In the genomic region with DNA sequence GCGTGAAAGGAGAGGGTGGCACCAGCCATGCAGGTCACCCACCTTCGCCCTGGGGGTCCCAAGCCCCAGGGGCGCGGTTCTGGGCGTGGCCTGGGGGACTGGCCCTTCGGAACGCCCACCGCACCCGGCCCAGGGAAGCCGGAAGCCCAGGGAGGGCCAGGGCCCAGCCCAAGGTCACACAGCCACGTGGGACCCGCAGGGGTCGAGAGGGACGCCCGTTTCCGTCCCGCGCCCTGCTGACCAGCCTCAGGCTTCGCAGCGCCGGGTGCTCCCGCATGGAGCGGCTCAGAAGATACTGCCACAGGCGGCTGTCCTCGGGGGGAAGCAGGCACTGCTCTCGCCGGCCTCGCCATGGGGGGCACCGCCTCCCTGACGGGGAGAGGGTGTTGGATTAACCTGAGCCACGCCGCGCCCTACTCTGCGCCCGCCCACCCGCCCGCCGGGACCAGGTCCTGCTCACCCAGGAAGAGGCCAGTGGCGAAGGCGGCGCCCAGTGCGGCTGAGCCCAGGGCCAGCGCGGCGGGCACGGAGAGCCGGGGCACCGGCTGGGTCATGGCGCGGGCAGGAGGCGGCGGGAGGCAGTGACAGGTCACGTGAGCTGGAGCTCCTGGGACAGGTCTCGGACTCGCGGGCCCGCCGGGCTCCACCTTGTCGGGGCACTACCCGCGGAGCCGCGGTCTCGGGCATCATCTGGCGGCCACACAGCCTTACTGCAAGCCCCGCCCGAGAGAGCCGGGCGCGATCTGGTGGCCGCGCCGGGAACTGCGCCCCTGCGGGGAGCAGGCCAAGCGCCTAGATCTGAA, we compare ENCODE assay signal across 1 cellular context.
A peak's percentile ranks its signal among the peaks of the same experiment; 100 is the strongest.
TF ChIP-seq lines count a peak whose summit lies in the region.

COMTD1 (minus strand) TSS at position 583 of the 803 bp plus-strand sequence; CDS start at position 554, 29 bp downstream.

TF ChIP-seq in HEK293, 187 proteins besides CTCF, POLR2A, EP300 and RAD21 (continued from another document):
- TF ChIP-seq, protein P1, sequence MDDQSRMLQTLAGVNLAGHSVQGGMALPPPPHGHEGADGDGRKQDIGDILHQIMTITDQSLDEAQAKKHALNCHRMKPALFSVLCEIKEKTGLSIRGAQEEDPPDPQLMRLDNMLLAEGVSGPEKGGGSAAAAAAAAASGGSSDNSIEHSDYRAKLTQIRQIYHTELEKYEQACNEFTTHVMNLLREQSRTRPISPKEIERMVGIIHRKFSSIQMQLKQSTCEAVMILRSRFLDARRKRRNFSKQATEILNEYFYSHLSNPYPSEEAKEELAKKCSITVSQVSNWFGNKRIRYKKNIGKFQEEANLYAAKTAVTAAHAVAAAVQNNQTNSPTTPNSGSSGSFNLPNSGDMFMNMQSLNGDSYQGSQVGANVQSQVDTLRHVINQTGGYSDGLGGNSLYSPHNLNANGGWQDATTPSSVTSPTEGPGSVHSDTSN (CRISPR knock-in tag; IDR thresholded peaks at IDR 0.05), result peak; percentile 1; the same call in 1 of the 2 replicates
- TF ChIP-seq GLIS2 (tag by site-specific recombination; IDR thresholded peaks at IDR 0.05), result peak; percentile 99
- no peak for TF ChIP-seq ZNF311 (tag by site-specific recombination; IDR thresholded peaks at IDR 0.05; ENCODE audit: borderline replicate concordance)
- TF ChIP-seq, protein P2, sequence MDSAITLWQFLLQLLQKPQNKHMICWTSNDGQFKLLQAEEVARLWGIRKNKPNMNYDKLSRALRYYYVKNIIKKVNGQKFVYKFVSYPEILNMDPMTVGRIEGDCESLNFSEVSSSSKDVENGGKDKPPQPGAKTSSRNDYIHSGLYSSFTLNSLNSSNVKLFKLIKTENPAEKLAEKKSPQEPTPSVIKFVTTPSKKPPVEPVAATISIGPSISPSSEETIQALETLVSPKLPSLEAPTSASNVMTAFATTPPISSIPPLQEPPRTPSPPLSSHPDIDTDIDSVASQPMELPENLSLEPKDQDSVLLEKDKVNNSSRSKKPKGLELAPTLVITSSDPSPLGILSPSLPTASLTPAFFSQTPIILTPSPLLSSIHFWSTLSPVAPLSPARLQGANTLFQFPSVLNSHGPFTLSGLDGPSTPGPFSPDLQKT (IDR thresholded peaks at IDR 0.05; ENCODE audit: borderline replicate concordance, low read depth, low read length), result no peak
- no peak for TF ChIP-seq ZNF792 (tag by site-specific recombination; IDR thresholded peaks at IDR 0.05)
- TF ChIP-seq, protein P3, sequence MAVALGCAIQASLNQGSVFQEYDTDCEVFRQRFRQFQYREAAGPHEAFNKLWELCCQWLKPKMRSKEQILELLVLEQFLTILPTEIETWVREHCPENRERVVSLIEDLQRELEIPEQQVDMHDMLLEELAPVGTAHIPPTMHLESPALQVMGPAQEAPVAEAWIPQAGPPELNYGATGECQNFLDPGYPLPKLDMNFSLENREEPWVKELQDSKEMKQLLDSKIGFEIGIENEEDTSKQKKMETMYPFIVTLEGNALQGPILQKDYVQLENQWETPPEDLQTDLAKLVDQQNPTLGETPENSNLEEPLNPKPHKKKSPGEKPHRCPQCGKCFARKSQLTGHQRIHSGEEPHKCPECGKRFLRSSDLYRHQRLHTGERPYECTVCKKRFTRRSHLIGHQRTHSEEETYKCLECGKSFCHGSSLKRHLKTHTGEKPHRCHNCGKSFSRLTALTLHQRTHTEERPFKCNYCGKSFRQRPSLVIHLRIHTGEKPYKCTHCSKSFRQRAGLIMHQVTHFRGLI (tag by site-specific recombination; IDR thresholded peaks at IDR 0.05), result no peak
- no peak for TF ChIP-seq BCL6B (tag by site-specific recombination; IDR thresholded peaks at IDR 0.05)
- TF ChIP-seq ZNF121 (tag by site-specific recombination; IDR thresholded peaks at IDR 0.05), result peak; percentile 76
TF ChIP-seq in HEK293: peak in this region for 68.
